12 cellular contexts compared by ENCODE assay signal in the genomic region with DNA sequence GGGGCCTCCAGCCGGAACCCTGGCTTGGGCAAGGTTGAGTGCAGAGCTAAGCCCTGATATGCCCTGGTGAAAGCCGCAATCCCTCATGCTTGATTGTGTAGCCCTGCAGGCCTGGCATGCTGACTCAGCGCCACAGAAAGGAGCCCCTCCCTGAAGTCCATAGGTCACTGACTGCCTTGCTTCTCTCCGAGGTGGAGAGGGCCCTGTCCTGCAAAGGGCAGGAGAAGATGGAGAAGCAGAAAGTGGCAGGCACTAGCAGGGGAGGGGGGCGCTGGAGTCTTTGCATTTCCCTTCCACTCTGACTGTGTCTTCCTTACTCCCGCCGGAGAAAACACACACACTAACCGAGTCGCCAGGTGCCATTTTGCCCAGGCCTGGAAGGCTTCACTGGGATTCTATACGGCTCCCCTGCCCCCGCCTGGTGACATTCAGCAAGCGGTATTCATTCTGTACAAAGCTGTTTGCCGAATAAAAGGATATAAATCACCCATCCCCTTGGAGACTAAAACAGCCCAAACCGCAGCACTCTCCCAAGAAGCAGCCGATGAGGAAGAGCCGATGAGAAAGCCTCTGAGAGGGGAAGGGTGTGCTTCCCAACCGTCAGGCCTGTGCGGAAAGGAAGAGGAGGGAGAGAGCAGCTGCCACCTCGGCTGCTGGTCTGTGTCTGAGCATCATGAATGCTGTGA.
DNase-seq lines count a peak whose midpoint lies in the region; ATAC-seq, FAIRE-seq and TF ChIP-seq lines count a peak whose summit lies in the region.
"Had no signal": no experiment of that assay in that cellular context is flagged by ENCODE, and none has a peak within 500 bp of the region (broad histone marks: within the 10 kb centered on the region; RNA-seq: fewer than 3 reads in every experiment).

No MANE protein-coding gene starts in this region.

- peaks cover 11% of the 10 kb centered on the region for H3K27me3 Mint-ChIP-seq in activated naive CD4-positive, alpha-beta T cell treated with anti-CD3 and anti-CD28 coated beads, Interleukin-2, amount 50 U/mL, for 24 hours

- ATAC-seq in GM18870 (IDR thresholded peaks at IDR 0.05; ENCODE audit: unreplicated experiment): no peak

- FAIRE-seq in RCC 7860 (lab: Jason Lieb, UNC): peak; percentile 10

- no peak for TF ChIP-seq CTCF in transverse colon (IDR thresholded peaks at IDR 0.05)
- TF ChIP-seq CTCF in A673 (conservative IDR thresholded peaks at IDR 0.05; ENCODE audit: low read depth, low read length): no peak

- H3K27me3 ChIP-seq in transverse colon (peaks cover 14% of the 10 kb centered on the region), A673 (replicated peaks; ENCODE audit: insufficient read depth, low read depth, low read length, poor library complexity) (peaks cover 19% of the 10 kb centered on the region)

- H3K27ac ChIP-seq in transverse colon (peak overlapping the region; percentile 57 to 83 (median 70)), A673 (ENCODE audit: low read depth, low read length, poor library complexity, severe bottlenecking) (no peak overlapping the region)
- H3K27ac ChIP-seq: SJCRH30 had no signal

- POLR2A ChIA-PET in A673 (lab: Charles Lee; ENCODE audit: low non-redundant PET): no interaction called here

- CTCF ChIA-PET in A673 (lab: Charles Lee): no interaction called here

- in situ Hi-C loops in transverse colon (cut with MboI; ENCODE audit: low pct_ligation_motif_present in 1 of 4, low pct_unique_long_range_greater_than_20kb in 1 of 4, low sequenced_read_pairs in 3 of 4): no loop called here

- no peaks in the 10 kb centered on the region for H3K36me3 Mint-ChIP-seq in activated naive CD4-positive, alpha-beta T cell treated with anti-CD3 and anti-CD28 coated beads, Interleukin-2, amount 50 U/mL, for 24 hours

- H3K4me1 ChIP-seq in transverse colon (peaks cover 0 to 23% (median 10%) of the 10 kb centered on the region in 4 donors), A673 (ENCODE audit: insufficient read depth, low read length, poor library complexity, severe bottlenecking) (no peaks in the 10 kb centered on the region)
- H3K4me1 ChIP-seq: SJCRH30 had no signal

- H3K9me3 Mint-ChIP-seq in activated naive CD4-positive, alpha-beta T cell treated with anti-CD3 and anti-CD28 coated beads, Interleukin-2, amount 50 U/mL, for 24 hours: no peaks in the 10 kb centered on the region

- TF ChIP-seq EP300 in transverse colon (IDR thresholded peaks at IDR 0.05; ENCODE audit: low read depth): no peak

- no peak overlapping the region for H3K27ac Mint-ChIP-seq in activated naive CD4-positive, alpha-beta T cell treated with anti-CD3 and anti-CD28 coated beads, Interleukin-2, amount 50 U/mL, for 24 hours

- no TSS peak for BruUV-seq in A673 (replicated peaks; lab: Mats Ljungman, UMichigan)

- H3K4me1 Mint-ChIP-seq in activated naive CD4-positive, alpha-beta T cell treated with anti-CD3 and anti-CD28 coated beads, Interleukin-2, amount 50 U/mL, for 24 hours: peaks cover 22% of the 10 kb centered on the region

- no peak for DNase-seq in activated naive CD4-positive, alpha-beta T cell (lab: John Stamatoyannopoulos, UW)
- DNase-seq in RCC 7860 (ENCODE audit: low spot score) (peak; percentile 59), kidney tubule cell (ENCODE audit: low spot score) (peak; percentile 75), transverse colon (peak; percentile 77), A673 (ENCODE audit: low spot score) (no peak)
- no peak for DNase-seq in stimulated activated CD8-positive, alpha-beta memory T cell treated with anti-CD3 and anti-CD28 coated beads, Interleukin-4, amount 100 ng/mL, for 48 hours
- DNase-seq: activated CD4-positive, alpha-beta T cell treated with anti-CD3 and anti-CD28 coated beads, Interleukin-2, amount 50 U/mL, for 48 hours; AML-193; NCI-H1092 had no signal

- H3K4me3 ChIP-seq in transverse colon (no peak overlapping the region), A673 (ENCODE audit: low read depth, low read length, poor library complexity, severe bottlenecking) (no peak overlapping the region)
- H3K4me3 ChIP-seq: SJCRH30 had no signal

- peak overlapping the region; percentile 36 for H3K4me3 Mint-ChIP-seq in activated naive CD4-positive, alpha-beta T cell treated with anti-CD3 and anti-CD28 coated beads, Interleukin-2, amount 50 U/mL, for 24 hours

- TF ChIP-seq POLR2A in transverse colon (IDR thresholded peaks at IDR 0.05): no peak

- H3K9me3 ChIP-seq in transverse colon (no peaks in the 10 kb centered on the region), A673 (ENCODE audit: low read depth, low read length, poor library complexity, severe bottlenecking) (no peaks in the 10 kb centered on the region)
- H3K9me3 ChIP-seq: SJCRH30 had no signal

- H3K36me3 ChIP-seq in transverse colon: no peaks in the 10 kb centered on the region
- H3K36me3 ChIP-seq in A673 (ENCODE audit: insufficient read depth, low read length, poor library complexity, severe bottlenecking): no peaks in the 10 kb centered on the region
- H3K36me3 ChIP-seq: SJCRH30 had no signal

- WGBS in transverse colon (ENCODE audit: low coverage in 1 of 2), 2 donors: 36 to 40% methylated on average over 8 to 19 of the region's 19 CpGs

- intact Hi-C loops in transverse colon (cut with DNase I; ENCODE audit: low total_unique reads): no loop called here
- intact Hi-C loops in A673 (cut with micrococcal nuclease; ENCODE audit: unreplicated experiment): no loop called here

Comparison
In these comparisons a context has a peak if more than half of its experiments do, and no peak if none do; other contexts are left out.
1. DNase-seq: peak in RCC 7860 (single experiment), kidney tubule cell (single experiment) and transverse colon (single experiment); none in activated naive CD4-positive, alpha-beta T cell (0 of 4), stimulated activated CD8-positive, alpha-beta memory T cell treated with anti-CD3 and anti-CD28 coated beads, Interleukin-4, amount 100 ng/mL, for 48 hours (single experiment) and A673 (single experiment).